In the genomic region with DNA sequence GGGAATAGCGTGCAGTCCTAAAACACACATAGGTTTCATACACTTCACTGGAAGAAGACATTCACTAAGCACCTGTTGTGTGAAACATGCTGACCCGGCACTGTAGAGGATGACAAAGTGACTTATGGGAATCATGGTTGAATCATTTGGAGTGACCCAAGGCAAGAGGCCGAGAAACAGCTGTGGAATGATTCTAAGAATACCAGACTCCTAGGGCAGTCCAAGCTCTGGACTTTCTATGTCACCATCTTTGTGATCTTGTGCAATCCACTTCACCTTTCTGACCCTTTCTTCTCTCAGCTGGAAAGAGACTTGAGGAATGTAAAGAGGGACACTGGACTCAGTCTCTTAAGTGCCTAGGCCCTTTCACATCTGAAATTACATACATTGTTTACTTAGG, we compare ENCODE assay signal across 16 cellular contexts. TPM values are rescaled to one million over a fixed set of nuclear protein-coding genes. Genes with fewer than 3 reads are reported as not detected.
DNase-seq lines count a peak whose midpoint lies in the region; ATAC-seq, FAIRE-seq and TF ChIP-seq lines count a peak whose summit lies in the region.
"Had no signal": no experiment of that assay in that cellular context is flagged by ENCODE, and none has a peak within 500 bp of the region (broad histone marks: within the 10 kb centered on the region; RNA-seq: fewer than 3 reads in every experiment).

No MANE protein-coding gene starts in this region.

- no peaks in the 10 kb centered on the region for H3K9me3 Mint-ChIP-seq in neural crest cell

- DNase-seq in AG20443 (ENCODE audit: low spot score): peak; percentile 64
- peak; percentile 66 for DNase-seq in RCC 7860 (ENCODE audit: low spot score)
- peak; percentile 74 for DNase-seq in fibroblast of mammary gland (ENCODE audit: low read depth)
- no peak for DNase-seq in neural crest cell (ENCODE audit: low read depth, low spot score)
- DNase-seq in middle frontal gyrus (ENCODE audit: extremely low spot score, low spot score): no peak
- DNase-seq in 8988T: no peak
- DNase-seq: activated CD4-positive, CD25-positive, alpha-beta regulatory T cell treated with anti-CD3 and anti-CD28 coated beads, Interleukin-2, amount 50 U/mL, for 72 hours; DMS79; NCI-H1048; NCI-H510A treated with DMSO at 0.1 percent for 48 hours; OCI-M1; tibial artery had no signal

- TF ChIP-seq CTCF in fibroblast of mammary gland (conservative IDR thresholded peaks at IDR 0.05; ENCODE audit: control insufficient read depth, insufficient read depth, low read depth, low read length) (no peak), neural crest cell (conservative IDR thresholded peaks at IDR 0.05) (no peak)

- no peaks in the 10 kb centered on the region for H3K27me3 Mint-ChIP-seq in neural crest cell (ENCODE audit: low read depth)

- ATAC-seq in HG02973 (IDR thresholded peaks at IDR 0.05; ENCODE audit: unreplicated experiment) (no peak), GM18909 (IDR thresholded peaks at IDR 0.05; ENCODE audit: poor library complexity, unreplicated experiment) (no peak)

- H3K36me3 Mint-ChIP-seq in neural crest cell (ENCODE audit: low read depth): peaks cover 7% of the 10 kb centered on the region

- H3K27ac Mint-ChIP-seq in neural crest cell (ENCODE audit: unreplicated experiment): peak overlapping the region; percentile 43

- no peak overlapping the region for H3K4me3 Mint-ChIP-seq in neural crest cell

- peaks cover 14% of the 10 kb centered on the region for H3K4me1 Mint-ChIP-seq in neural crest cell

- no peak overlapping the region for H3K4me3 ChIP-seq in fibroblast of mammary gland (ENCODE audit: control insufficient read depth, low read depth, low read length)
- H3K4me3 ChIP-seq: prostate gland, tibial artery had no signal

- FAIRE-seq in RCC 7860 (lab: Jason Lieb, UNC): peak; percentile 11
- FAIRE-seq: islet of Langerhans had no signal

RNA-seq across cellular contexts. Expression of a gene that starts 13.1 kb away (rescaled TPM):
- total RNA-seq in neural crest cell: 44.6 and 50.1 TPM in 2 replicates

RNA-seq across cellular contexts. Expression of a gene that starts 32.9 kb away (rescaled TPM):
- total RNA-seq in neural crest cell: 43.1 and 47.9 TPM in 2 replicates

Comparison
In these comparisons a context has a peak if more than half of its experiments do, and no peak if none do; other contexts are left out.
1. DNase-seq: peak in AG20443 (single experiment), RCC 7860 (single experiment) and fibroblast of mammary gland (single experiment); none in neural crest cell (single experiment), middle frontal gyrus (single experiment) and 8988T (single experiment).